ENCODE assay signal across 17 cellular contexts in the genomic region with DNA sequence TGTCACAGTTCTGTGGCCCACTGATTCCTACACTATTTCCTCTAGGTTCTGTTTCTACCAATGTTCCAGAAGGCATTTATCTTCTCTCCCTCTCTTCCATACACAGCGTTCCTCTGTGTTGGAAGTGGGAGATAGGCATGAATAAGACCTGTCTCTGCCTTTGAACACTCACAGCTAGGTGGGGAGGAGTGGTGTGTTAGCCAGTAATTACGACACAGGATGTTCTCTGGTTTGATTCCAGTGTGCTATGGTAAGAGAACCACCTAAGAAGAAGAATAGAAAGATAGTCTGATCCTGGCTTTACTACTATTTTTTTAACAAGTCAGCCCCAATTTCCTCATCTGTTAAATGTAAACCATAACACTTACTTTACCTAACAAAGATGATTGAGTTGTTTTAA.
DNase-seq lines count a peak whose midpoint lies in the region; ATAC-seq, FAIRE-seq and TF ChIP-seq lines count a peak whose summit lies in the region.
"Had no signal": no experiment of that assay in that cellular context is flagged by ENCODE, and none has a peak within 500 bp of the region (broad histone marks: within the 10 kb centered on the region; RNA-seq: fewer than 3 reads in every experiment).

No MANE protein-coding gene starts in this region.

- peaks cover 14% of the 10 kb centered on the region for H3K4me1 Mint-ChIP-seq in MCF 10A (ENCODE audit: insufficient read depth, unreplicated experiment)
- H3K4me1 Mint-ChIP-seq in T-cell, result peaks cover 58 to 67% (median 63%) of the 10 kb centered on the region in 3 donors
- H3K4me1 Mint-ChIP-seq in stimulated activated effector memory CD8-positive, alpha-beta T cell treated with anti-CD3 and anti-CD28 coated beads, Interleukin-12 subunit alpha, Interleukin-12 subunit beta, amount 100 ng/mL, for 72 hours, result peaks cover 23% of the 10 kb centered on the region
- peaks cover 20% of the 10 kb centered on the region for H3K4me1 Mint-ChIP-seq in HFFc6 (ENCODE audit: low read depth)

- FAIRE-seq in bronchial epithelial cell (lab: Jason Lieb, UNC), result no peak
- no peak for FAIRE-seq in D721Med (lab: Jason Lieb, UNC)

- H3K36me3 ChIP-seq in breast epithelium (no peaks in the 10 kb centered on the region), bronchial epithelial cell (ENCODE audit: control insufficient read depth, insufficient read depth, low read length) (no peaks in the 10 kb centered on the region)
- H3K36me3 ChIP-seq: SJSA1 had no signal

- no peak overlapping the region for H3K4me3 ChIP-seq in breast epithelium
- H3K4me3 ChIP-seq in bronchial epithelial cell (ENCODE audit: low read depth, low read length), result no peak overlapping the region
- H3K4me3 ChIP-seq: GM23248, PC-9, SJSA1 had no signal

- no peaks in the 10 kb centered on the region for H3K9me3 ChIP-seq in breast epithelium
- H3K9me3 ChIP-seq: SJSA1 had no signal

- H3K4me1 ChIP-seq in breast epithelium, result peaks cover 0 to 11% of the 10 kb centered on the region in 2 donors
- H3K4me1 ChIP-seq: SJSA1 had no signal

- peaks cover 11% of the 10 kb centered on the region for H3K36me3 Mint-ChIP-seq in MCF 10A (ENCODE audit: insufficient read depth, unreplicated experiment)
- peaks cover 40% of the 10 kb centered on the region for H3K36me3 Mint-ChIP-seq in T-cell
- H3K36me3 Mint-ChIP-seq in stimulated activated effector memory CD8-positive, alpha-beta T cell treated with anti-CD3 and anti-CD28 coated beads, Interleukin-12 subunit alpha, Interleukin-12 subunit beta, amount 100 ng/mL, for 72 hours, result peaks cover 6% of the 10 kb centered on the region
- peaks cover 16% of the 10 kb centered on the region; the same call in 1 of the 2 replicates for H3K36me3 Mint-ChIP-seq in HFFc6 (ENCODE audit: low read depth)

- peak overlapping the region in 1 of 2 donors; percentile 55 for H3K27ac ChIP-seq in breast epithelium
- H3K27ac ChIP-seq: C4-2B, GM23248, PC-9, SJSA1 had no signal

- no TSS peak for BruUV-seq in MCF 10A (replicated peaks; lab: Mats Ljungman, UMichigan)

- DNase-seq in MCF 10A (ENCODE audit: unreplicated experiment) (no peak), breast epithelium (ENCODE audit: low spot score in 2 of 2) (no peak), T-cell (peak in 2 of 34 experiments; percentile 3 to 5), bronchial epithelial cell (ENCODE audit: low read depth) (peak; percentile 42), DMS 273 (lab: John Stamatoyannopoulos, UW; ENCODE audit: unreplicated experiment) (no peak), HFFc6 (no peak), D721Med (ENCODE audit: insufficient read length, low spot score) (no peak)
- no peak for DNase-seq in stimulated activated effector memory CD8-positive, alpha-beta T cell treated with anti-CD3 and anti-CD28 coated beads, Interleukin-12 subunit alpha, Interleukin-12 subunit beta, amount 100 ng/mL, for 72 hours (ENCODE audit: low spot score in 2 of 2)
- DNase-seq: GM23248, HCEC 1CT, IMR-90, Karpas-422, NCI-H1417, NCI-H1930 had no signal

- H3K9me3 Mint-ChIP-seq in MCF 10A (ENCODE audit: unreplicated experiment), result no peaks in the 10 kb centered on the region
- no peaks in the 10 kb centered on the region for H3K9me3 Mint-ChIP-seq in T-cell
- H3K9me3 Mint-ChIP-seq in stimulated activated effector memory CD8-positive, alpha-beta T cell treated with anti-CD3 and anti-CD28 coated beads, Interleukin-12 subunit alpha, Interleukin-12 subunit beta, amount 100 ng/mL, for 72 hours, result no peaks in the 10 kb centered on the region
- no peaks in the 10 kb centered on the region for H3K9me3 Mint-ChIP-seq in HFFc6

- peak overlapping the region; percentile 61 for H3K27ac Mint-ChIP-seq in MCF 10A (ENCODE audit: low read depth, unreplicated experiment)
- H3K27ac Mint-ChIP-seq in T-cell, result no peak overlapping the region
- H3K27ac Mint-ChIP-seq in stimulated activated effector memory CD8-positive, alpha-beta T cell treated with anti-CD3 and anti-CD28 coated beads, Interleukin-12 subunit alpha, Interleukin-12 subunit beta, amount 100 ng/mL, for 72 hours, result no peak overlapping the region
- no peak overlapping the region for H3K27ac Mint-ChIP-seq in HFFc6

- CTCF ChIA-PET in MCF 10A (lab: Yijun Ruan, JAX) (interaction anchor here (0.6 kb wide), 1 partner anchor 21 kb away, joined by 3 read pairs; no protein-coding TSS in a partner anchor), T-cell (lab: Charles Lee) (interaction anchor here in 1 of 2 donors (0.7 kb wide), 1 partner anchor 219 kb away, joined by 7 read pairs; no protein-coding TSS in a partner anchor)

- H3K27me3 Mint-ChIP-seq in MCF 10A (ENCODE audit: insufficient read depth, unreplicated experiment) (no peaks in the 10 kb centered on the region), T-cell (no peaks in the 10 kb centered on the region), HFFc6 (ENCODE audit: insufficient read depth) (no peaks in the 10 kb centered on the region; the same call in 1 of the 2 replicates)

- peak in 3 of 4 experiments; percentile 47 to 83 (median 75) for ATAC-seq in T-cell (replicated peaks in 1 of 4)
- peak; percentile 43 for ATAC-seq in stimulated activated effector memory CD8-positive, alpha-beta T cell treated with anti-CD3 and anti-CD28 coated beads, Interleukin-12 subunit alpha, Interleukin-12 subunit beta, amount 100 ng/mL, for 72 hours

- no peak for TF ChIP-seq CTCF in MCF 10A (IDR thresholded peaks at IDR 0.05; ENCODE audit: unreplicated experiment)
- no peak for TF ChIP-seq CTCF in breast epithelium (IDR thresholded peaks at IDR 0.05)
- no peak for TF ChIP-seq CTCF in bronchial epithelial cell (IDR thresholded peaks at IDR 0.05; ENCODE audit: insufficient read depth, low read length, severe bottlenecking)
- no peak for TF ChIP-seq CTCF in HFFc6 (IDR thresholded peaks at IDR 0.05)
- TF ChIP-seq CTCF in D721Med (IDR thresholded peaks at IDR 0.05; ENCODE audit: insufficient read depth, missing control alignments), result no peak

- H3K4me3 Mint-ChIP-seq in MCF 10A (ENCODE audit: unreplicated experiment) (no peak overlapping the region), T-cell (peak overlapping the region in 1 of 3 donors; percentile 31), HFFc6 (no peak overlapping the region)
- no peak overlapping the region for H3K4me3 Mint-ChIP-seq in stimulated activated effector memory CD8-positive, alpha-beta T cell treated with anti-CD3 and anti-CD28 coated beads, Interleukin-12 subunit alpha, Interleukin-12 subunit beta, amount 100 ng/mL, for 72 hours

- H3K27me3 ChIP-seq in breast epithelium (no peaks in the 10 kb centered on the region), bronchial epithelial cell (ENCODE audit: control insufficient read depth, insufficient read depth, low read length) (no peaks in the 10 kb centered on the region)
- H3K27me3 ChIP-seq: SJSA1 had no signal

- POLR2A ChIA-PET in MCF 10A (lab: Yijun Ruan, JAX) (no interaction called here), T-cell (lab: Charles Lee) (no interaction called here)

- no peak for TF ChIP-seq POLR2A in breast epithelium (IDR thresholded peaks at IDR 0.05)

- intact Hi-C loops in MCF 10A (cut with micrococcal nuclease), result no loop called here
- intact Hi-C loops in breast epithelium (cut with DNase I; ENCODE audit: low total_unique reads), result no loop called here
